In the genomic region with DNA sequence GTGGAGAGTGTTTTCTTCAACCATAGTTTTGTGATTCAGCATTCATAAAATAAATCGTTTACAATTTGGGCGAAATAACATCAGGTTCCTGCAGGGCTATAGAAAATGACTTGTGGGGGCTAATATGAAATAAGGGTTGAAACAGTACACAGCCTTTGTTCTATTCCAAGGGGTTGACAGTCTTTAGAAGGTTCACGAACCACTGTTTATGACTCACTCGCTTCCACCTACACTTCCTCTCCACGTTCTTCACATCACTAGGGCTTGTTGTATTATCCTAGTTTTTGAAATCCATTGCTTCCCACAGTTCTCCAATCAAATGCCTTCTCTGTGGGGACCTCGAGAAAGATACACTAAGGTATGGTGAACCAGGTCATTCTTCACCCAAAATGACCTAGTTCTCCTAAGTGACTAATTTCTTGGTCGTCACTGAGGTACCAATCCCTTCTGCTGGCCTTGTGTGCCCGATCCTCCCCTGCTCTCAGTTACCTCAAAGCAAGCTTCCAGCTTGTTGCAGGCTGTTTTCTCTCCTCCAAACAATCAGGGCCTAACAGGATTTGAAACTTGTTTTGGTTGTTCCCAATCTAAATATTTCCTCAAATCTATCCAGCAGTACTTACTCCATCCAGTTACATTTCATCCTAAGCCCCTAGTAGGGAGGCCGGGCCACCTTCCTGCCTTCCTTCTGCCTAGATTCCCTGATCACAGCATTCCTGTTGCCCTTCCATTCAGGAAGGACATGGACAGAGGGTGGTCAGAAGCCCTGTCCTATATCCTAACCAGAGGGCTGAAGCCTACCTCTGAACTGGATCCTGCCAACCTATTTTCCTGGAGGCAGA, we compare ENCODE assay signal across 24 cellular contexts. TPM values are rescaled to one million over a fixed set of nuclear protein-coding genes. Genes with fewer than 3 reads are reported as not detected.
DNase-seq lines count a peak whose midpoint lies in the region; ATAC-seq and TF ChIP-seq lines count a peak whose summit lies in the region.
"Had no signal": no experiment of that assay in that cellular context is flagged by ENCODE, and none has a peak within 500 bp of the region (broad histone marks: within the 10 kb centered on the region; RNA-seq: fewer than 3 reads in every experiment).

No MANE protein-coding gene starts in this region.

- peak overlapping the region; percentile 65 for H2AFZ ChIP-seq in HCT116 (ENCODE audit: low read depth, low read length, poor library complexity, severe bottlenecking)

- no peaks in the 10 kb centered on the region for H3K9me3 Mint-ChIP-seq in effector memory CD8-positive, alpha-beta T cell
- H3K9me3 Mint-ChIP-seq: activated T-helper 1 cell treated with anti-CD3 and anti-CD28 coated beads, Interleukin-12 subunit alpha, Interleukin-12 subunit beta, Interleukin-2, Interleukin-4 antibody, amounts not matched to agents 30 ng/mL and 10 ng/mL and 1 ng/mL, durations not matched to agents 14 hours and 24 hours and 36 hours had no signal

- CTCF ChIA-PET in HCT116 (lab: Charles Lee) (no interaction called here), Panc1 (lab: Charles Lee) (interaction anchor here (0.6 kb wide), 1 partner anchor 125 kb away, joined by 3 read pairs; no protein-coding TSS in a partner anchor)

- in situ Hi-C loops in Panc1 (cut with HindIII; ENCODE audit: low pct_unique_long_range_greater_than_20kb, low sequenced_read_pairs) = no loop called here

- no peaks in the 10 kb centered on the region for H3K9me2 ChIP-seq in HCT116 (ENCODE audit: insufficient read depth)

- peaks cover 0 to 6% of the 10 kb centered on the region in 2 experiments; a peak in 1 of 4 replicates for H3K4me1 ChIP-seq in HCT116 (ENCODE audit: control insufficient read depth in 1 of 2, insufficient read depth in 2 of 2, low read length in 2 of 2)
- H3K4me1 ChIP-seq in Panc1 (ENCODE audit: control insufficient read depth, insufficient read depth, low read length) = no peaks in the 10 kb centered on the region
- H3K4me1 ChIP-seq: tibial artery had no signal

- ATAC-seq in HCT116 = no peak
- ATAC-seq in Panc1 = peak; percentile 53; the same call in 1 of the 2 replicates
- ATAC-seq in effector memory CD8-positive, alpha-beta T cell (replicated peaks) = no peak
- ATAC-seq in GM18868 (IDR thresholded peaks at IDR 0.05; ENCODE audit: unreplicated experiment) = no peak
- ATAC-seq in GM21381 (IDR thresholded peaks at IDR 0.05; ENCODE audit: unreplicated experiment) = no peak
- ATAC-seq in GM19397 (IDR thresholded peaks at IDR 0.05; ENCODE audit: unreplicated experiment) = no peak
- ATAC-seq: WTC11 had no signal

- no peaks in the 10 kb centered on the region for H3K79me2 ChIP-seq in HCT116 (ENCODE audit: insufficient read depth, low read length)

- no peaks in the 10 kb centered on the region for H4K20me1 ChIP-seq in HCT116 (ENCODE audit: insufficient read depth)

- DNase-seq in HCT116 (ENCODE audit: low read depth, low spot score) (no peak), Panc1 (ENCODE audit: low read depth, low spot score) (no peak), renal cortical epithelial cell (ENCODE audit: low read depth) (peak; percentile 63), UCSD-AML1 (lab: John Stamatoyannopoulos, UW; ENCODE audit: unreplicated experiment) (no peak)
- DNase-seq in effector memory CD8-positive, alpha-beta T cell = no peak
- DNase-seq: activated CD8-positive, alpha-beta memory T cell treated with anti-CD3 and anti-CD28 coated beads for 24 hours; amygdala; DMS153; foreskin fibroblast; hippocampal formation; NCI-H187; NCI-H510A treated with DMSO at 0.1 percent for 48 hours; SHP77 treated with DMSO at 0.1 percent for 48 hours; T-helper 2 cell; tibial artery had no signal

- peak overlapping the region; percentile 11 for H3K27ac Mint-ChIP-seq in effector memory CD8-positive, alpha-beta T cell
- H3K27ac Mint-ChIP-seq: activated T-helper 1 cell treated with anti-CD3 and anti-CD28 coated beads, Interleukin-12 subunit alpha, Interleukin-12 subunit beta, Interleukin-2, Interleukin-4 antibody, amounts not matched to agents 30 ng/mL and 10 ng/mL and 1 ng/mL, durations not matched to agents 14 hours and 24 hours and 36 hours; B cell; progenitor cell of endocrine pancreas; WTC11 had no signal

- no peak overlapping the region for H3K4me2 ChIP-seq in HCT116 (ENCODE audit: low read length)
- H3K4me2 ChIP-seq: smooth muscle cell had no signal

- no peak overlapping the region for H3K9ac ChIP-seq in HCT116 (ENCODE audit: low read length)

- H3K36me3 Mint-ChIP-seq in effector memory CD8-positive, alpha-beta T cell (ENCODE audit: insufficient read depth) = no peaks in the 10 kb centered on the region
- H3K36me3 Mint-ChIP-seq: WTC11 had no signal

- RAD21 ChIA-PET in HCT116 (lab: Charles Lee; ENCODE audit: low non-redundant PET in 1 of 2, low total read pairs in 2 of 2, uncharacterized antibody in 2 of 2, unreplicated experiment in 2 of 2) = no interaction called here

- H3K4me3 ChIP-seq in HCT116 (replicated peaks in 1 of 2; ENCODE audit: low read depth in 1 of 2, low read length in 2 of 2) = no peak overlapping the region
- no peak overlapping the region for H3K4me3 ChIP-seq in Panc1 (ENCODE audit: low read depth in 2 of 2, low read length in 2 of 2)
- H3K4me3 ChIP-seq: lung, smooth muscle cell, tibial artery had no signal

- H3K27me3 ChIP-seq in HCT116 (ENCODE audit: insufficient read depth, low read length) (no peaks in the 10 kb centered on the region), Panc1 (ENCODE audit: control insufficient read depth, insufficient read depth, low read length) (no peaks in the 10 kb centered on the region)
- H3K27me3 ChIP-seq: tibial artery had no signal

- peaks cover 7% of the 10 kb centered on the region in 2 donors for H3K4me1 Mint-ChIP-seq in effector memory CD8-positive, alpha-beta T cell (ENCODE audit: low read depth in 2 of 2)
- H3K4me1 Mint-ChIP-seq: WTC11 had no signal

- POLR2A ChIA-PET in HCT116 (lab: Charles Lee) (no interaction called here), Panc1 (lab: Charles Lee) (no interaction called here)

- intact Hi-C loops in HCT116 (cut with micrococcal nuclease) = no loop called here
- intact Hi-C loops in Panc1 (cut with micrococcal nuclease; ENCODE audit: unreplicated experiment) = no loop called here

- H3K9me3 ChIP-seq in HCT116 (ENCODE audit: control insufficient read depth in 1 of 2, insufficient read depth in 1 of 2, low read depth in 1 of 2, low read length in 2 of 2) = no peaks in the 10 kb centered on the region
- no peaks in the 10 kb centered on the region for H3K9me3 ChIP-seq in Panc1 (ENCODE audit: control insufficient read depth, insufficient read depth, low read depth, low read length)
- H3K9me3 ChIP-seq: tibial artery had no signal

- TF ChIP-seq CTCF in HCT116 (IDR thresholded peaks at IDR 0.05 in 2 of 3, conservative IDR thresholded peaks at IDR 0.05 in 1 of 3; ENCODE audit: borderline replicate concordance in 1 of 3, insufficient read depth in 1 of 3, low read depth in 2 of 3, low read length in 2 of 3) (no peak), Panc1 (IDR thresholded peaks at IDR 0.05) (no peak)

- no peak for TF ChIP-seq RAD21 in HCT116 (IDR thresholded peaks at IDR 0.05; ENCODE audit: low read depth)

- BruUV-seq in HCT116 (replicated peaks; lab: Mats Ljungman, UMichigan) (no TSS peak), Panc1 (replicated peaks; lab: Mats Ljungman, UMichigan) (no TSS peak)

- TF ChIP-seq POLR2A in HCT116 (IDR thresholded peaks at IDR 0.05; ENCODE audit: borderline replicate concordance, extremely low read depth, insufficient read depth, insufficient read length) = no peak

- H3K36me3 ChIP-seq in HCT116 (ENCODE audit: control insufficient read depth in 1 of 2, insufficient read depth in 2 of 2, low read length in 2 of 2) = no peaks in the 10 kb centered on the region
- no peaks in the 10 kb centered on the region for H3K36me3 ChIP-seq in Panc1 (ENCODE audit: control insufficient read depth, insufficient read depth, low read length)
- H3K36me3 ChIP-seq: tibial artery had no signal

- H3K27ac ChIP-seq in HCT116 (ENCODE audit: low read depth, low read length) = no peak overlapping the region
- H3K27ac ChIP-seq in Panc1 (ENCODE audit: low read length) = peak overlapping the region; percentile 65; the same call in 1 of the 2 replicates
- H3K27ac ChIP-seq: tibial artery had no signal

- no peaks in the 10 kb centered on the region for H3K27me3 Mint-ChIP-seq in effector memory CD8-positive, alpha-beta T cell
- H3K27me3 Mint-ChIP-seq: B cell, progenitor cell of endocrine pancreas had no signal

- no peak overlapping the region for H3K4me3 Mint-ChIP-seq in effector memory CD8-positive, alpha-beta T cell
- H3K4me3 Mint-ChIP-seq: activated T-helper 1 cell treated with anti-CD3 and anti-CD28 coated beads, Interleukin-12 subunit alpha, Interleukin-12 subunit beta, Interleukin-2, Interleukin-4 antibody, amounts not matched to agents 30 ng/mL and 10 ng/mL and 1 ng/mL, durations not matched to agents 14 hours and 24 hours and 36 hours; B cell; WTC11 had no signal

TF ChIP-seq in HCT116, 20 proteins besides CTCF, POLR2A, EP300 and RAD21 (continues in another document):
- TF ChIP-seq, protein P1, sequence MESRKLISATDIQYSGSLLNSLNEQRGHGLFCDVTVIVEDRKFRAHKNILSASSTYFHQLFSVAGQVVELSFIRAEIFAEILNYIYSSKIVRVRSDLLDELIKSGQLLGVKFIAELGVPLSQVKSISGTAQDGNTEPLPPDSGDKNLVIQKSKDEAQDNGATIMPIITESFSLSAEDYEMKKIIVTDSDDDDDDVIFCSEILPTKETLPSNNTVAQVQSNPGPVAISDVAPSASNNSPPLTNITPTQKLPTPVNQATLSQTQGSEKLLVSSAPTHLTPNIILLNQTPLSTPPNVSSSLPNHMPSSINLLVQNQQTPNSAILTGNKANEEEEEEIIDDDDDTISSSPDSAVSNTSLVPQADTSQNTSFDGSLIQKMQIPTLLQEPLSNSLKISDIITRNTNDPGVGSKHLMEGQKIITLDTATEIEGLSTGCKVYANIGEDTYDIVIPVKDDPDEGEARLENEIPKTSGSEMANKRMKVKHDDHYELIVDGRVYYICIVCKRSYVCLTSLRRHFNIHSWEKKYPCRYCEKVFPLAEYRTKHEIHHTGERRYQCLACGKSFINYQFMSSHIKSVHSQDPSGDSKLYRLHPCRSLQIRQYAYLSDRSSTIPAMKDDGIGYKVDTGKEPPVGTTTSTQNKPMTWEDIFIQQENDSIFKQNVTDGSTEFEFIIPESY (IDR thresholded peaks at IDR 0.05; ENCODE audit: extremely low read depth, insufficient replicate concordance, low read length) = no peak
- TF ChIP-seq EZH2phosphoT487 (IDR thresholded peaks at IDR 0.05; ENCODE audit: borderline replicate concordance) (no peak), ZFX (IDR thresholded peaks at IDR 0.05) (no peak; the same call in 1 of the 2 replicates)

RNA-seq across cellular contexts. Expression of a gene that starts 23.1 kb away (rescaled TPM):
- total RNA-seq in HCT116 (2021; ENCODE audit: unreplicated experiment) = 180 TPM
- 73.0 and 108 TPM in 2 replicates for polyA plus RNA-seq in HCT116 (2012)
- total RNA-seq in Panc1 (2021; ENCODE audit: unreplicated experiment) = 192 TPM
- 57.6 TPM for polyA plus RNA-seq in Panc1 (2012; ENCODE audit: insufficient read length)
- 339 and 483 TPM in 2 replicates for total RNA-seq in renal cortical epithelial cell
